9 cellular contexts compared by ENCODE assay signal in genomic region chr19:22545751-22546150, GRCh38.
DNase-seq lines count a peak whose midpoint lies in the region; ATAC-seq and TF ChIP-seq lines count a peak whose summit lies in the region.
"Had no signal": no experiment of that assay in that cellular context is flagged by ENCODE, and none has a peak within 500 bp of the region (broad histone marks: within the 10 kb centered on the region; RNA-seq: fewer than 3 reads in every experiment).

No MANE protein-coding gene starts in this region.

- ATAC-seq in sciatic nerve = peak; percentile 64
- no peak for ATAC-seq in CD8-positive, alpha-beta T cell

- H3K4me1 ChIP-seq in OCI-LY7 (ENCODE audit: insufficient read depth, low read length, poor library complexity, severe bottlenecking) (no peaks in the 10 kb centered on the region), esophagus muscularis mucosa (no peaks in the 10 kb centered on the region)
- H3K4me1 ChIP-seq in CD8-positive, alpha-beta T cell (ENCODE audit: insufficient read depth, low read length) = no peaks in the 10 kb centered on the region

- H3K9me3 ChIP-seq in OCI-LY7 (ENCODE audit: low read length) (peaks cover 19% of the 10 kb centered on the region; the same call in 1 of the 2 replicates), esophagus muscularis mucosa (peaks cover 0 to 15% (median 3%) of the 10 kb centered on the region in 4 donors)
- peaks cover 4% of the 10 kb centered on the region for H3K9me3 ChIP-seq in CD8-positive, alpha-beta T cell (ENCODE audit: low read length)
- H3K9me3 ChIP-seq: neutrophil had no signal

- H3K4me3 ChIP-seq in OCI-LY7 (ENCODE audit: low read depth, low read length, poor library complexity, severe bottlenecking) (no peak overlapping the region), esophagus muscularis mucosa (no peak overlapping the region)
- H3K4me3 ChIP-seq in CD8-positive, alpha-beta T cell (ENCODE audit: low read depth, low read length) = no peak overlapping the region

- TF ChIP-seq POLR2A in esophagus muscularis mucosa (IDR thresholded peaks at IDR 0.05; ENCODE audit: low read depth) = no peak

- intact Hi-C loops in OCI-LY7 (cut with micrococcal nuclease; ENCODE audit: unreplicated experiment) (no loop called here), esophagus muscularis mucosa (cut with DNase I) (no loop called here), sciatic nerve (cut with DNase I) (no loop called here)
- intact Hi-C loops in CD8-positive, alpha-beta T cell (cut with DNase I, micrococcal nuclease) = no loop called here

- H3K36me3 ChIP-seq in OCI-LY7 (ENCODE audit: insufficient read depth, low read length) (no peaks in the 10 kb centered on the region), esophagus muscularis mucosa (no peaks in the 10 kb centered on the region)
- no peaks in the 10 kb centered on the region for H3K36me3 ChIP-seq in CD8-positive, alpha-beta T cell (ENCODE audit: insufficient read depth, low read length)
- H3K36me3 ChIP-seq: neutrophil had no signal

- H3K9me3 Mint-ChIP-seq in CD8-positive, alpha-beta T cell = peaks cover 33% of the 10 kb centered on the region

- TF ChIP-seq EP300 in esophagus muscularis mucosa (IDR thresholded peaks at IDR 0.05) = no peak

- TF ChIP-seq CTCF in 22Rv1 (IDR thresholded peaks at IDR 0.05) = peak; percentile 67
- TF ChIP-seq CTCF in GM10266 (IDR thresholded peaks at IDR 0.05; ENCODE audit: control insufficient read depth, insufficient read depth, low read depth, missing control alignments) = no peak
- TF ChIP-seq CTCF in OCI-LY7 (conservative IDR thresholded peaks at IDR 0.05; ENCODE audit: low read length) = peak; percentile 84
- TF ChIP-seq CTCF in esophagus muscularis mucosa (IDR thresholded peaks at IDR 0.05) = peak; percentile 68 to 72 (median 69)
- no peak for TF ChIP-seq CTCF in CD8-positive, alpha-beta T cell (IDR thresholded peaks at IDR 0.05)

- POLR2A ChIA-PET in OCI-LY7 (lab: Charles Lee) = no interaction called here
- POLR2A ChIA-PET in CD8-positive, alpha-beta T cell (lab: Charles Lee) = no interaction called here

- no peaks in the 10 kb centered on the region for H3K27me3 Mint-ChIP-seq in CD8-positive, alpha-beta T cell (ENCODE audit: low read depth)

- WGBS in esophagus muscularis mucosa = 7% methylated on average over 5 of the region's 5 CpGs

- no peak overlapping the region for H3K27ac Mint-ChIP-seq in CD8-positive, alpha-beta T cell

- peak; percentile 25 for DNase-seq in GM10266 (ENCODE audit: extremely low spot score)
- DNase-seq in OCI-LY7 (ENCODE audit: low spot score) = peak; percentile 57
- DNase-seq in esophagus muscularis mucosa (ENCODE audit: extremely low spot score) = no peak
- DNase-seq in sciatic nerve (ENCODE audit: low spot score) = peak; percentile 68
- no peak for DNase-seq in NCI-H2171 treated with DMSO at 0.1 percent for 48 hours (lab: John Stamatoyannopoulos, UW)
- no peak for DNase-seq in CD8-positive, alpha-beta T cell
- DNase-seq in SHP77 (lab: John Stamatoyannopoulos, UW) = no peak

- no peak overlapping the region for H3K4me2 ChIP-seq in OCI-LY7 (ENCODE audit: low read length)

- CTCF ChIA-PET in OCI-LY7 (lab: Charles Lee; ENCODE audit: unreplicated experiment) = no interaction called here
- CTCF ChIA-PET in CD8-positive, alpha-beta T cell (lab: Charles Lee) = no interaction called here

- H3K27ac ChIP-seq in 22Rv1 (no peak overlapping the region), OCI-LY7 (ENCODE audit: low read depth, low read length, poor library complexity, severe bottlenecking) (no peak overlapping the region), esophagus muscularis mucosa (replicated peaks in 1 of 4) (no peak overlapping the region)
- H3K27ac ChIP-seq in CD8-positive, alpha-beta T cell (ENCODE audit: low read depth, low read length) = no peak overlapping the region
- H3K27ac ChIP-seq: neutrophil had no signal

- no peaks in the 10 kb centered on the region for H3K4me1 Mint-ChIP-seq in CD8-positive, alpha-beta T cell (ENCODE audit: low read depth)

- H3K36me3 Mint-ChIP-seq in CD8-positive, alpha-beta T cell = no peaks in the 10 kb centered on the region

- no peak overlapping the region for H3K4me3 Mint-ChIP-seq in CD8-positive, alpha-beta T cell

- no peaks in the 10 kb centered on the region for H3K27me3 ChIP-seq in esophagus muscularis mucosa
- H3K27me3 ChIP-seq in CD8-positive, alpha-beta T cell (ENCODE audit: insufficient read depth, low read length) = no peaks in the 10 kb centered on the region
- H3K27me3 ChIP-seq: neutrophil had no signal

- no peaks in the 10 kb centered on the region for H4K20me1 ChIP-seq in OCI-LY7 (ENCODE audit: insufficient read depth, low read length)

- H3K9me2 ChIP-seq in OCI-LY7 (ENCODE audit: insufficient read depth, low read length) = no peaks in the 10 kb centered on the region

- BruUV-seq in OCI-LY7 (replicated peaks; lab: Mats Ljungman, UMichigan) = no TSS peak

- no peak overlapping the region for H2AFZ ChIP-seq in OCI-LY7 (ENCODE audit: low read length)

- H3K79me2 ChIP-seq in OCI-LY7 (ENCODE audit: insufficient read depth, low read depth, low read length) = no peaks in the 10 kb centered on the region

Comparison
In these comparisons a context has a peak if more than half of its experiments do, and no peak if none do; other contexts are left out.
1. CTCF ChIP-seq: peak in 22Rv1 (single experiment), OCI-LY7 (single experiment) and esophagus muscularis mucosa (3 of 3); none in GM10266 (single experiment) and CD8-positive, alpha-beta T cell (single experiment).
2. DNase-seq: peak in GM10266 (single experiment), OCI-LY7 (single experiment) and sciatic nerve (single experiment); none in esophagus muscularis mucosa (single experiment), NCI-H2171 treated with DMSO at 0.1 percent for 48 hours (single experiment), CD8-positive, alpha-beta T cell (0 of 7) and SHP77 (0 of 2).